ENCODE assay signal across 23 cellular contexts in the genomic region with DNA sequence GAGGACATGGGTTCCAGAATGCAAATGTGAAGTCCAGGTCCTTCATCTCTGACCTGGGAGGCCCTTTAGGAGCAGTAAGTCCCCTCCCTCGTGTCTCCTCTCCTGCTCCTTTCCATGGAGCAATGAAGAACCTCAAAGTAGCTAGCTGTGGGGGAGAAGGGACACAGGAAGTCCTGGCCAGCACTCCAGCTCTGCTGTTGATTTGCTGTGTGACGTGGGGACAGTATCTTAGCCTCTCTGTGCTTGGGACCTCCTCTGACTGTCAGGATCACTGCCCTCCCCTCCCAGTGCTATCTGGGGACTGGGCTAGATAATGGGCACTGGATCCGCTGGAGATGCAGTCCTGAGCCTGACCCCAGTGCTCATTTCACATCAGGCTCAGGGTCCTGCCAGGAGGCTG. TPM values are rescaled to one million over a fixed set of nuclear protein-coding genes. Genes with fewer than 3 reads are reported as not detected.
DNase-seq lines count a peak whose midpoint lies in the region; ATAC-seq, FAIRE-seq and TF ChIP-seq lines count a peak whose summit lies in the region.
"Had no signal": no experiment of that assay in that cellular context is flagged by ENCODE, and none has a peak within 500 bp of the region (broad histone marks: within the 10 kb centered on the region; RNA-seq: fewer than 3 reads in every experiment).

No MANE protein-coding gene starts in this region.

- H3K4me3 Mint-ChIP-seq in T-helper 1 cell treated with Interleukin-12 subunit alpha and Interleukin-12 subunit beta and Interleukin-4 antibody, amounts not matched to agents 30 μg/mL and 1 μg/mL, for 36 hours: peak overlapping the region; percentile 4
- peak overlapping the region; percentile 3 for H3K4me3 Mint-ChIP-seq in activated T-helper 1 cell treated with anti-CD3 and anti-CD28 coated beads, Interleukin-12 subunit alpha, Interleukin-12 subunit beta, Interleukin-2, Interleukin-4 antibody, amounts not matched to agents 30 ng/mL and 10 ng/mL and 1 ng/mL, durations not matched to agents 14 hours and 24 hours and 36 hours
- H3K4me3 Mint-ChIP-seq in natural killer cell treated with Interleukin-12 subunit alpha and Interleukin-12 subunit beta and Interleukin-15 and Interleukin-18, amount 100 ng/mL, for 72 hours: peak overlapping the region; percentile 70
- H3K4me3 Mint-ChIP-seq in type B pancreatic cell: no peak overlapping the region

- H3K9me3 Mint-ChIP-seq in T-helper 1 cell treated with Interleukin-12 subunit alpha and Interleukin-12 subunit beta and Interleukin-4 antibody, amounts not matched to agents 30 μg/mL and 1 μg/mL, for 36 hours: no peaks in the 10 kb centered on the region
- no peaks in the 10 kb centered on the region for H3K9me3 Mint-ChIP-seq in activated T-helper 1 cell treated with anti-CD3 and anti-CD28 coated beads, Interleukin-12 subunit alpha, Interleukin-12 subunit beta, Interleukin-2, Interleukin-4 antibody, amounts not matched to agents 30 ng/mL and 10 ng/mL and 1 ng/mL, durations not matched to agents 14 hours and 24 hours and 36 hours
- no peaks in the 10 kb centered on the region for H3K9me3 Mint-ChIP-seq in natural killer cell treated with Interleukin-12 subunit alpha and Interleukin-12 subunit beta and Interleukin-15 and Interleukin-18, amount 100 ng/mL, for 72 hours
- no peaks in the 10 kb centered on the region for H3K9me3 Mint-ChIP-seq in type B pancreatic cell

- H3K36me3 ChIP-seq in brain microvascular endothelial cell (replicated peaks): no peaks in the 10 kb centered on the region
- H3K36me3 ChIP-seq: heart right ventricle, tibial artery, WERI-Rb-1 had no signal

- no peaks in the 10 kb centered on the region for H3K27me3 Mint-ChIP-seq in T-helper 1 cell treated with Interleukin-12 subunit alpha and Interleukin-12 subunit beta and Interleukin-4 antibody, amounts not matched to agents 30 μg/mL and 1 μg/mL, for 36 hours (ENCODE audit: low read depth)
- no peaks in the 10 kb centered on the region for H3K27me3 Mint-ChIP-seq in activated T-helper 1 cell treated with anti-CD3 and anti-CD28 coated beads, Interleukin-12 subunit alpha, Interleukin-12 subunit beta, Interleukin-2, Interleukin-4 antibody, amounts not matched to agents 30 ng/mL and 10 ng/mL and 1 ng/mL, durations not matched to agents 14 hours and 24 hours and 36 hours (ENCODE audit: insufficient read depth)
- no peaks in the 10 kb centered on the region for H3K27me3 Mint-ChIP-seq in natural killer cell treated with Interleukin-12 subunit alpha and Interleukin-12 subunit beta and Interleukin-15 and Interleukin-18, amount 100 ng/mL, for 72 hours
- H3K27me3 Mint-ChIP-seq in type B pancreatic cell: no peaks in the 10 kb centered on the region

- no peaks in the 10 kb centered on the region for H3K27me3 ChIP-seq in brain microvascular endothelial cell (replicated peaks)
- H3K27me3 ChIP-seq in dorsolateral prefrontal cortex: no peaks in the 10 kb centered on the region
- H3K27me3 ChIP-seq: tibial artery had no signal

- TF ChIP-seq CTCF in brain microvascular endothelial cell (IDR thresholded peaks at IDR 0.05; ENCODE audit: low read depth, low read length, missing control alignments) (no peak), type B pancreatic cell (conservative IDR thresholded peaks at IDR 0.05) (no peak), dorsolateral prefrontal cortex (IDR thresholded peaks at IDR 0.05 in 54 of 56, conservative IDR thresholded peaks at IDR 0.05 in 2 of 56; ENCODE audit: low read depth in 1 of 56, partially characterized antibody in 56 of 56) (no peak)

- no peak for ATAC-seq in natural killer cell treated with Interleukin-12 subunit alpha and Interleukin-12 subunit beta and Interleukin-15 and Interleukin-18, amount 100 ng/mL, for 72 hours
- ATAC-seq: heart right ventricle, sciatic nerve had no signal

- in situ Hi-C loops in brain microvascular endothelial cell (cut with HindIII; ENCODE audit: low pct_ligation_motif_present, low sequenced_read_pairs): no loop called here

- intact Hi-C loops in activated T-helper 1 cell treated with anti-CD3 and anti-CD28 coated beads, Interleukin-12 subunit alpha, Interleukin-12 subunit beta, Interleukin-2, Interleukin-4 antibody, amounts not matched to agents 30 ng/mL and 10 ng/mL and 1 ng/mL, durations not matched to agents 14 hours and 24 hours and 36 hours (cut with micrococcal nuclease): loop anchor here (5.0 kb wide), 2 partner anchors 84 to 114 kb away; a partner anchor contains a TSS
- intact Hi-C loops in dorsolateral prefrontal cortex (cut with DNase I): loop anchor here in 1 of 2 donors (5.0 kb wide), 1 partner anchor 491 kb away; no protein-coding TSS in a partner anchor

- DNase-seq in T-helper 1 cell (no peak), GM18507 (ENCODE audit: extremely low spot score, insufficient read length, low read depth) (no peak), brain microvascular endothelial cell (no peak), type B pancreatic cell (ENCODE audit: extremely low spot score, unreplicated experiment) (no peak), dorsolateral prefrontal cortex (no peak)
- DNase-seq in activated T-helper 1 cell treated with anti-CD3 and anti-CD28 coated beads, Interleukin-12 subunit alpha, Interleukin-12 subunit beta, Interleukin-2, Interleukin-4 antibody, amounts not matched to agents 30 ng/mL and 10 ng/mL and 1 ng/mL, durations not matched to agents 14 hours and 24 hours and 36 hours (ENCODE audit: low spot score): no peak
- DNase-seq in natural killer cell treated with Interleukin-12 subunit alpha and Interleukin-12 subunit beta and Interleukin-15 and Interleukin-18, amount 100 ng/mL, for 72 hours (ENCODE audit: low spot score): no peak
- DNase-seq: AML-193; amygdala; Calu3; heart right ventricle; Kasumi-1; NCI-H1105 treated with DMSO at 0.1 percent for 48 hours; NCI-H526; Right ventricle myocardium superior; stimulated activated naive CD4-positive, alpha-beta T cell; tibial artery; WERI-Rb-1 had no signal

- H3K4me3 ChIP-seq in brain microvascular endothelial cell (ENCODE audit: low read depth, low read length) (no peak overlapping the region), dorsolateral prefrontal cortex (no peak overlapping the region)
- H3K4me3 ChIP-seq: heart right ventricle, lung, tibial artery had no signal

- H3K27ac ChIP-seq in brain microvascular endothelial cell: no peak overlapping the region
- H3K27ac ChIP-seq in dorsolateral prefrontal cortex: no peak overlapping the region
- H3K27ac ChIP-seq: 22Rv1, parathyroid adenoma, tibial artery, WERI-Rb-1 had no signal

- H3K4me1 Mint-ChIP-seq in T-helper 1 cell treated with Interleukin-12 subunit alpha and Interleukin-12 subunit beta and Interleukin-4 antibody, amounts not matched to agents 30 μg/mL and 1 μg/mL, for 36 hours (ENCODE audit: low read depth): peaks cover 81% of the 10 kb centered on the region
- peaks cover 89% of the 10 kb centered on the region for H3K4me1 Mint-ChIP-seq in activated T-helper 1 cell treated with anti-CD3 and anti-CD28 coated beads, Interleukin-12 subunit alpha, Interleukin-12 subunit beta, Interleukin-2, Interleukin-4 antibody, amounts not matched to agents 30 ng/mL and 10 ng/mL and 1 ng/mL, durations not matched to agents 14 hours and 24 hours and 36 hours (ENCODE audit: low read depth)
- peaks cover 84 to 85% of the 10 kb centered on the region in 2 donors for H3K4me1 Mint-ChIP-seq in natural killer cell treated with Interleukin-12 subunit alpha and Interleukin-12 subunit beta and Interleukin-15 and Interleukin-18, amount 100 ng/mL, for 72 hours (ENCODE audit: low read depth in 2 of 2)
- peaks cover 19% of the 10 kb centered on the region for H3K4me1 Mint-ChIP-seq in type B pancreatic cell (ENCODE audit: unreplicated experiment)

- peak overlapping the region; percentile 96 for H3K27ac Mint-ChIP-seq in T-helper 1 cell treated with Interleukin-12 subunit alpha and Interleukin-12 subunit beta and Interleukin-4 antibody, amounts not matched to agents 30 μg/mL and 1 μg/mL, for 36 hours
- H3K27ac Mint-ChIP-seq in activated T-helper 1 cell treated with anti-CD3 and anti-CD28 coated beads, Interleukin-12 subunit alpha, Interleukin-12 subunit beta, Interleukin-2, Interleukin-4 antibody, amounts not matched to agents 30 ng/mL and 10 ng/mL and 1 ng/mL, durations not matched to agents 14 hours and 24 hours and 36 hours: peak overlapping the region; percentile 89
- peak overlapping the region; percentile 95 to 98 for H3K27ac Mint-ChIP-seq in natural killer cell treated with Interleukin-12 subunit alpha and Interleukin-12 subunit beta and Interleukin-15 and Interleukin-18, amount 100 ng/mL, for 72 hours
- H3K27ac Mint-ChIP-seq in type B pancreatic cell: no peak overlapping the region

- peak; percentile 35 for FAIRE-seq in GM18507 (lab: Jason Lieb, UNC)

- H3K36me3 Mint-ChIP-seq in T-helper 1 cell treated with Interleukin-12 subunit alpha and Interleukin-12 subunit beta and Interleukin-4 antibody, amounts not matched to agents 30 μg/mL and 1 μg/mL, for 36 hours (ENCODE audit: low read depth): peaks cover 3% of the 10 kb centered on the region
- H3K36me3 Mint-ChIP-seq in activated T-helper 1 cell treated with anti-CD3 and anti-CD28 coated beads, Interleukin-12 subunit alpha, Interleukin-12 subunit beta, Interleukin-2, Interleukin-4 antibody, amounts not matched to agents 30 ng/mL and 10 ng/mL and 1 ng/mL, durations not matched to agents 14 hours and 24 hours and 36 hours (ENCODE audit: low read depth): peaks cover 2% of the 10 kb centered on the region
- no peaks in the 10 kb centered on the region for H3K36me3 Mint-ChIP-seq in natural killer cell treated with Interleukin-12 subunit alpha and Interleukin-12 subunit beta and Interleukin-15 and Interleukin-18, amount 100 ng/mL, for 72 hours
- H3K36me3 Mint-ChIP-seq in type B pancreatic cell: no peaks in the 10 kb centered on the region

RNA-seq across cellular contexts. Expression of a gene that starts 1.1 kb away (rescaled TPM):
- 5.0 and 7.4 TPM in 2 replicates for total RNA-seq in activated T-helper 1 cell treated with anti-CD3 and anti-CD28 coated beads, Interleukin-12 subunit alpha, Interleukin-12 subunit beta, Interleukin-2, Interleukin-4 antibody, amounts not matched to agents 30 ng/mL and 10 ng/mL and 1 ng/mL, durations not matched to agents 14 hours and 24 hours and 36 hours
- 1 to 10 TPM; 6.2 to 6.9 TPM for total RNA-seq in natural killer cell treated with Interleukin-12 subunit alpha and Interleukin-12 subunit beta and Interleukin-15 and Interleukin-18, amount 100 ng/mL, for 72 hours
- total RNA-seq in type B pancreatic cell (ENCODE audit: low replicate concordance): 0.63 and 1.1 TPM in 2 replicates
- total RNA-seq in dorsolateral prefrontal cortex: 1 to 10 TPM in 4 of 120 experiments, under 1 TPM in 4, not detected in 112; 0.40 to 1.4 (median 0.89) TPM
- total RNA-seq: Calu3, lung, Right ventricle myocardium superior had no signal

RNA-seq across cellular contexts. Expression of a gene that starts 18.9 kb away (rescaled TPM):
- 53.7 and 56.7 TPM in 2 replicates for total RNA-seq in activated T-helper 1 cell treated with anti-CD3 and anti-CD28 coated beads, Interleukin-12 subunit alpha, Interleukin-12 subunit beta, Interleukin-2, Interleukin-4 antibody, amounts not matched to agents 30 ng/mL and 10 ng/mL and 1 ng/mL, durations not matched to agents 14 hours and 24 hours and 36 hours
- 100 to 1,000 TPM; 105 to 169 TPM for total RNA-seq in natural killer cell treated with Interleukin-12 subunit alpha and Interleukin-12 subunit beta and Interleukin-15 and Interleukin-18, amount 100 ng/mL, for 72 hours
- total RNA-seq in type B pancreatic cell (ENCODE audit: low replicate concordance) (5.6 and 8.0 TPM in 2 replicates), dorsolateral prefrontal cortex (1 to 10 TPM in 115 of 120 experiments, under 1 TPM in 5; 0.60 to 7.1 (median 2.7) TPM)

RNA-seq across cellular contexts. Expression of a gene that starts 55.3 kb away (rescaled TPM):
- 19.0 and 21.6 TPM in 2 replicates for total RNA-seq in activated T-helper 1 cell treated with anti-CD3 and anti-CD28 coated beads, Interleukin-12 subunit alpha, Interleukin-12 subunit beta, Interleukin-2, Interleukin-4 antibody, amounts not matched to agents 30 ng/mL and 10 ng/mL and 1 ng/mL, durations not matched to agents 14 hours and 24 hours and 36 hours
- total RNA-seq in natural killer cell treated with Interleukin-12 subunit alpha and Interleukin-12 subunit beta and Interleukin-15 and Interleukin-18, amount 100 ng/mL, for 72 hours: 10 to 100 TPM; 21.7 to 31.6 TPM
- total RNA-seq in type B pancreatic cell (ENCODE audit: low replicate concordance) (14.9 and 18.9 TPM in 2 replicates), dorsolateral prefrontal cortex (1 to 10 TPM in 111 of 120 experiments, under 1 TPM in 9; 0.43 to 9.0 (median 2.6) TPM)

RNA-seq across cellular contexts. Expression of a gene that starts 56.5 kb away (rescaled TPM):
- total RNA-seq in activated T-helper 1 cell treated with anti-CD3 and anti-CD28 coated beads, Interleukin-12 subunit alpha, Interleukin-12 subunit beta, Interleukin-2, Interleukin-4 antibody, amounts not matched to agents 30 ng/mL and 10 ng/mL and 1 ng/mL, durations not matched to agents 14 hours and 24 hours and 36 hours: 12.7 and 13.8 TPM in 2 replicates
- total RNA-seq in natural killer cell treated with Interleukin-12 subunit alpha and Interleukin-12 subunit beta and Interleukin-15 and Interleukin-18, amount 100 ng/mL, for 72 hours: 10 to 100 TPM in 1 of 2 donors, 1 to 10 TPM in 1; 4.9 to 11.1 TPM
- total RNA-seq in type B pancreatic cell (ENCODE audit: low replicate concordance) (4.8 and 5.0 TPM in 2 replicates), dorsolateral prefrontal cortex (100 to 1,000 TPM; 112 to 229 (median 170) TPM)
